ENCODE assay signal across 21 cellular contexts in the genomic region with DNA sequence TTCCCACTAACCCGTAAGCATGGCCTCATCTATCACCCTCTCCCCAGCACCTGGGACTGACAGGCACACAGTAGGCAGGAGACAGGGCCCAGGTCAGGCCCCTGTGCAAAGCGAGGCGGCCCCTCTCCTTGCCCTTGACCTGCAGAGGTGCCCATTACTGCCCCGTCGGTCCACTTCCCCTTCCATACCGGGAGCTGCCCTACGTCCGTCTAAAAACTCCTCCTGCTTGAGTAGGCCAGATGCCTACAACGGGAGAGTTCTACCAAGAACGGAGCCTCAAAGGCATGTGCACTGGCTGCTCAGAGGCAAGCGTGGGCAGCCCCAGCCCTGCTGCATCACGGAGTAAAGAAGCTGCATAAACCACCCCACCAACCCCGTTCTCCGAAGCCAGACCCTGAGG.
"Had no signal": no experiment of that assay in that cellular context is flagged by ENCODE, and none has a peak within 500 bp of the region (broad histone marks: within the 10 kb centered on the region; RNA-seq: fewer than 3 reads in every experiment).

No MANE protein-coding gene starts in this region.

- H3K4me3 Mint-ChIP-seq: dendritic cell treated with granulocyte-macrophage colony-stimulating factor and Interleukin-4, amounts not matched to agents 40 ng/mL and 50 ng/mL, for 4 days; nephron progenitor cell; stimulated activated naive B cell treated with anti-CD40 and anti-IgM and Interleukin-4, amounts not matched to agents 10 μg/mL and 1 μg/mL and 100 μg/mL, for 72 hours; stimulated activated naive CD8-positive, alpha-beta T cell treated with anti-CD3 and anti-CD28 coated beads, Interleukin-15, amount 100 ng/mL, for 72 hours had no signal

- ATAC-seq: gastroesophageal sphincter; left colon; left ventricle myocardium superior; sciatic nerve; stimulated activated naive B cell treated with anti-CD40 and anti-IgM and Interleukin-4, amounts not matched to agents 10 μg/mL and 1 μg/mL and 100 μg/mL, for 72 hours; stimulated activated naive CD8-positive, alpha-beta T cell treated with anti-CD3 and anti-CD28 coated beads, Interleukin-15, amount 100 ng/mL, for 72 hours; upper lobe of right lung had no signal

- H3K9me3 Mint-ChIP-seq: dendritic cell treated with granulocyte-macrophage colony-stimulating factor and Interleukin-4, amounts not matched to agents 40 ng/mL and 50 ng/mL, for 4 days; naive B cell; nephron progenitor cell; stimulated activated naive B cell treated with anti-CD40 and anti-IgM and Interleukin-4, amounts not matched to agents 10 μg/mL and 1 μg/mL and 100 μg/mL, for 72 hours; stimulated activated naive CD8-positive, alpha-beta T cell treated with anti-CD3 and anti-CD28 coated beads, Interleukin-15, amount 100 ng/mL, for 72 hours had no signal

- H3K27ac Mint-ChIP-seq: dendritic cell treated with granulocyte-macrophage colony-stimulating factor and Interleukin-4, amounts not matched to agents 40 ng/mL and 50 ng/mL, for 4 days; nephron progenitor cell; stimulated activated naive B cell treated with anti-CD40 and anti-IgM and Interleukin-4, amounts not matched to agents 10 μg/mL and 1 μg/mL and 100 μg/mL, for 72 hours; stimulated activated naive CD8-positive, alpha-beta T cell treated with anti-CD3 and anti-CD28 coated beads, Interleukin-15, amount 100 ng/mL, for 72 hours had no signal

- DNase-seq: esophagus squamous epithelium; foreskin fibroblast; left colon; left ventricle myocardium superior; mesendoderm; naive B cell; nephron progenitor cell; posterior cingulate gyrus; spleen; stimulated activated CD4-positive, alpha-beta T cell treated with anti-CD3 and anti-CD28 coated beads, Interleukin-15, amount 100 ng/mL, for 24 hours; stimulated activated CD4-positive, alpha-beta T cell treated with anti-CD3 and anti-CD28 coated beads, Interleukin-1b, Interleukin-23, amount 100 ng/mL, for 48 hours; stimulated activated CD4-positive, alpha-beta T cell treated with anti-CD3 and anti-CD28 coated beads, Interleukin-4, amount 100 ng/mL, for 24 hours; stimulated activated naive B cell treated with anti-CD40 and anti-IgM and Interleukin-4, amounts not matched to agents 10 μg/mL and 1 μg/mL and 100 μg/mL, for 72 hours; stimulated activated naive CD8-positive, alpha-beta T cell treated with anti-CD3 and anti-CD28 coated beads, Interleukin-15, amount 100 ng/mL, for 72 hours; testis; upper lobe of right lung had no signal

- H3K9me3 ChIP-seq: esophagus squamous epithelium, gastroesophageal sphincter, neutrophil, spleen, testis, tibial nerve, upper lobe of right lung had no signal

- H3K36me3 ChIP-seq: neutrophil had no signal

- H3K4me1 ChIP-seq: testis had no signal

- H3K27ac ChIP-seq: esophagus squamous epithelium, gastroesophageal sphincter, neutrophil, spleen, testis, tibial nerve, upper lobe of right lung had no signal

- H3K27me3 ChIP-seq: esophagus squamous epithelium, gastroesophageal sphincter, neutrophil, spleen, testis, tibial nerve, upper lobe of right lung had no signal

- H3K4me3 ChIP-seq: esophagus squamous epithelium, gastroesophageal sphincter, spleen, testis, tibial nerve, upper lobe of right lung had no signal

- H3K27me3 Mint-ChIP-seq: dendritic cell treated with granulocyte-macrophage colony-stimulating factor and Interleukin-4, amounts not matched to agents 40 ng/mL and 50 ng/mL, for 4 days; naive B cell; stimulated activated naive B cell treated with anti-CD40 and anti-IgM and Interleukin-4, amounts not matched to agents 10 μg/mL and 1 μg/mL and 100 μg/mL, for 72 hours; stimulated activated naive CD8-positive, alpha-beta T cell treated with anti-CD3 and anti-CD28 coated beads, Interleukin-15, amount 100 ng/mL, for 72 hours had no signal
